In genomic region chr3:195106418-195106906, GRCh38 we compare ENCODE assay signal across 8 cellular contexts.
DNase-seq lines count a peak whose midpoint lies in the region; ATAC-seq, FAIRE-seq and TF ChIP-seq lines count a peak whose summit lies in the region.

No MANE protein-coding gene starts in this region.

- H3K4me1 ChIP-seq in HUES48 (ENCODE audit: control insufficient read depth, insufficient read depth, low read length) (no peaks in the 10 kb centered on the region; the same call in 1 of the 2 replicates), foreskin keratinocyte (peaks cover 10% of the 10 kb centered on the region), pancreas (no peaks in the 10 kb centered on the region), tibial nerve (peaks cover 0 to 19% (median 0%) of the 10 kb centered on the region in 4 donors)

- H3K9me3 ChIP-seq in HUES48 (ENCODE audit: control insufficient read depth, insufficient read depth, low read length) (no peaks in the 10 kb centered on the region), pancreas (no peaks in the 10 kb centered on the region), tibial nerve (no peaks in the 10 kb centered on the region)

- peak; percentile 71 for ATAC-seq in GM19023 (IDR thresholded peaks at IDR 0.05; ENCODE audit: unreplicated experiment)
- peak; percentile 65 for ATAC-seq in foreskin keratinocyte
- ATAC-seq in pancreas, result peak; percentile 64 to 91 (median 88)

- no peak overlapping the region for H3K9ac ChIP-seq in HUES48 (ENCODE audit: low read depth, low read length)

- no peak for TF ChIP-seq POLR2A in tibial nerve (IDR thresholded peaks at IDR 0.05)

- H3K27me3 ChIP-seq in HUES48 (ENCODE audit: control insufficient read depth, insufficient read depth, low read length) (no peaks in the 10 kb centered on the region), foreskin keratinocyte (no peaks in the 10 kb centered on the region), pancreas (no peaks in the 10 kb centered on the region), tibial nerve (no peaks in the 10 kb centered on the region)

- H3K27ac ChIP-seq in HUES48 (ENCODE audit: low read depth, low read length) (peak overlapping the region; percentile 27), foreskin keratinocyte (no peak overlapping the region), pancreas (no peak overlapping the region), tibial nerve (no peak overlapping the region)

- DNase-seq in AG08395 (ENCODE audit: low spot score) (peak; percentile 78), RPMI8226 (peak; percentile 71), activated gamma-delta T cell (lab: John Stamatoyannopoulos, UW) (peak; percentile 35), foreskin keratinocyte (no peak), pancreas (peak; percentile 13 to 88 (median 56)), tibial nerve (ENCODE audit: low spot score in 2 of 2) (peak; percentile 28 to 46)

- H3K36me3 ChIP-seq in HUES48 (ENCODE audit: control insufficient read depth, insufficient read depth, low read length), result no peaks in the 10 kb centered on the region
- no peaks in the 10 kb centered on the region for H3K36me3 ChIP-seq in pancreas
- H3K36me3 ChIP-seq in tibial nerve, result no peaks in the 10 kb centered on the region

- TF ChIP-seq EP300 in tibial nerve (IDR thresholded peaks at IDR 0.05), result peak in 1 of 2 donors; percentile 27

- intact Hi-C loops in pancreas (cut with DNase I), result loop anchor here in 1 of 3 donors (5.0 kb wide), 1 partner anchor 419 kb away; the partner anchor contains the start of gene FAM43A

- no peak for FAIRE-seq in pancreas (lab: Jason Lieb, UNC)

- no peak overlapping the region; the same call in 1 of the 2 replicates for H3K4me3 ChIP-seq in HUES48 (ENCODE audit: low read depth, low read length)
- H3K4me3 ChIP-seq in pancreas, result peak overlapping the region in 1 of 4 donors; percentile 28
- peak overlapping the region in 1 of 4 donors; percentile 32 for H3K4me3 ChIP-seq in tibial nerve

- peak; percentile 94 for TF ChIP-seq CTCF in foreskin keratinocyte (conservative IDR thresholded peaks at IDR 0.05)
- peak; percentile 96 to 99 (median 99) for TF ChIP-seq CTCF in pancreas (IDR thresholded peaks at IDR 0.05)
- TF ChIP-seq CTCF in tibial nerve (IDR thresholded peaks at IDR 0.05), result peak; percentile 98 to 100 (median 99)

- WGBS in pancreas, 2 donors, result 4 to 8% methylated on average over 19 to 29 of the region's 29 CpGs
- WGBS in tibial nerve, 2 donors, result 4 to 6% methylated on average over 29 of the region's 29 CpGs

Comparison
In these comparisons a context has a peak if more than half of its experiments do, and no peak if none do; other contexts are left out.
1. DNase-seq: peak in AG08395 (single experiment), RPMI8226 (single experiment), activated gamma-delta T cell (single experiment), pancreas (6 of 6) and tibial nerve (2 of 2); none in foreskin keratinocyte (0 of 2).
2. Peak in every context shown above with its lines, with median percentiles within 50 percentile points of each other: ATAC-seq and CTCF ChIP-seq.